In genomic region chr22:46797355-46797754, GRCh38 we compare ENCODE assay signal across 11 cellular contexts. TPM values are rescaled to one million over a fixed set of nuclear protein-coding genes. Genes with fewer than 3 reads are reported as not detected.
DNase-seq lines count a peak whose midpoint lies in the region; ATAC-seq and TF ChIP-seq lines count a peak whose summit lies in the region.
"Had no signal": no experiment of that assay in that cellular context is flagged by ENCODE, and none has a peak within 500 bp of the region (broad histone marks: within the 10 kb centered on the region; RNA-seq: fewer than 3 reads in every experiment).

No MANE protein-coding gene starts in this region.

- H3K27ac Mint-ChIP-seq in activated naive CD8-positive, alpha-beta T cell treated with anti-CD3 and anti-CD28 coated beads for 36 hours: peak overlapping the region; percentile 38
- H3K27ac Mint-ChIP-seq in activated CD4-positive, alpha-beta memory T cell treated with anti-CD3 and anti-CD28 coated beads, Interleukin-2, amount 10 ng/mL, durations not matched to agents 7 days and 5 days: no peak overlapping the region

- H3K4me1 Mint-ChIP-seq in activated naive CD8-positive, alpha-beta T cell treated with anti-CD3 and anti-CD28 coated beads for 36 hours: peaks cover 7% of the 10 kb centered on the region
- peaks cover 16% of the 10 kb centered on the region for H3K4me1 Mint-ChIP-seq in activated CD4-positive, alpha-beta memory T cell treated with anti-CD3 and anti-CD28 coated beads, Interleukin-2, amount 10 ng/mL, durations not matched to agents 7 days and 5 days

- TF ChIP-seq CTCF in AG09309 (IDR thresholded peaks at IDR 0.05; ENCODE audit: control insufficient read depth, insufficient read depth, low read depth, low read length, missing control alignments) (peak; percentile 22), HEK293 (tag by site-specific recombination; IDR thresholded peaks at IDR 0.05) (peak; percentile 46; the same call in 1 of the 2 replicates)

- no peak overlapping the region for H3K27ac ChIP-seq in HEK293 (ENCODE audit: extremely low read depth, low read depth, low read length)
- H3K27ac ChIP-seq: uterus had no signal

- H3K9me3 Mint-ChIP-seq in activated naive CD8-positive, alpha-beta T cell treated with anti-CD3 and anti-CD28 coated beads for 36 hours: no peaks in the 10 kb centered on the region
- no peaks in the 10 kb centered on the region for H3K9me3 Mint-ChIP-seq in activated CD4-positive, alpha-beta memory T cell treated with anti-CD3 and anti-CD28 coated beads, Interleukin-2, amount 10 ng/mL, durations not matched to agents 7 days and 5 days

- 0 out of 2 replicates have a peak, but pooled peaks cover 2% of the 10 kb centered on the region for H3K4me1 ChIP-seq in HEK293 (ENCODE audit: control insufficient read depth, insufficient read depth, low read length)
- H3K4me1 ChIP-seq: uterus had no signal

- H3K4me3 Mint-ChIP-seq in activated naive CD8-positive, alpha-beta T cell treated with anti-CD3 and anti-CD28 coated beads for 36 hours: no peak overlapping the region
- H3K4me3 Mint-ChIP-seq in activated CD4-positive, alpha-beta memory T cell treated with anti-CD3 and anti-CD28 coated beads, Interleukin-2, amount 10 ng/mL, durations not matched to agents 7 days and 5 days: no peak overlapping the region

- POLR2A ChIA-PET in HEK293 (lab: Yijun Ruan, JAX): no interaction called here
- POLR2A ChIA-PET in activated CD4-positive, alpha-beta memory T cell treated with anti-CD3 and anti-CD28 coated beads, Interleukin-2, amount 10 ng/mL, durations not matched to agents 7 days and 5 days (lab: Charles Lee): no interaction called here

- CTCF ChIA-PET in HEK293 (lab: Yijun Ruan, JAX): interaction anchor here (0.7 to 8.5 kb wide), 6 partner anchors 17 to 456 kb away, joined by 3 to 223 read pairs (median 9); partner anchors contain the start of gene TBC1D22A
- CTCF ChIA-PET in activated CD4-positive, alpha-beta memory T cell treated with anti-CD3 and anti-CD28 coated beads, Interleukin-2, amount 10 ng/mL, durations not matched to agents 7 days and 5 days (lab: Charles Lee): no interaction called here

- no peaks in the 10 kb centered on the region for H3K9me3 ChIP-seq in HEK293 (ENCODE audit: control insufficient read depth, insufficient read depth, low read depth, low read length)
- H3K9me3 ChIP-seq: uterus had no signal

- H3K27me3 Mint-ChIP-seq in activated naive CD8-positive, alpha-beta T cell treated with anti-CD3 and anti-CD28 coated beads for 36 hours: no peaks in the 10 kb centered on the region
- no peaks in the 10 kb centered on the region for H3K27me3 Mint-ChIP-seq in activated CD4-positive, alpha-beta memory T cell treated with anti-CD3 and anti-CD28 coated beads, Interleukin-2, amount 10 ng/mL, durations not matched to agents 7 days and 5 days

- DNase-seq in AG09309 (ENCODE audit: low read depth) (no peak), iris pigment epithelial cell (ENCODE audit: low read depth) (peak; percentile 55), NCI-H1417 treated with DMSO at 0.1 percent for 48 hours (lab: John Stamatoyannopoulos, UW) (no peak)
- DNase-seq in activated naive CD8-positive, alpha-beta T cell treated with anti-CD3 and anti-CD28 coated beads for 36 hours: no peak
- DNase-seq in activated CD4-positive, alpha-beta memory T cell treated with anti-CD3 and anti-CD28 coated beads, Interleukin-2, amount 10 ng/mL, durations not matched to agents 7 days and 5 days: no peak
- no peak for DNase-seq in stimulated activated CD4-positive, alpha-beta T cell treated with anti-CD3 and anti-CD28 coated beads, Interleukin-2, amount 100 ng/mL, for 48 hours
- DNase-seq: hippocampal formation, NCI-H2081 treated with DMSO at 0.1 percent for 48 hours, uterus had no signal

- peaks cover 37% of the 10 kb centered on the region for H3K36me3 Mint-ChIP-seq in activated naive CD8-positive, alpha-beta T cell treated with anti-CD3 and anti-CD28 coated beads for 36 hours
- H3K36me3 Mint-ChIP-seq in activated CD4-positive, alpha-beta memory T cell treated with anti-CD3 and anti-CD28 coated beads, Interleukin-2, amount 10 ng/mL, durations not matched to agents 7 days and 5 days (ENCODE audit: low read depth): peaks cover 57% of the 10 kb centered on the region

- no peak for ATAC-seq in GM19324 (IDR thresholded peaks at IDR 0.05; ENCODE audit: low FRiP score, unreplicated experiment)

- peaks cover 0 to 77% of the 10 kb centered on the region in 2 experiments; a peak in 1 of 3 replicates for H3K36me3 ChIP-seq in HEK293 (ENCODE audit: control insufficient read depth in 2 of 2, insufficient read depth in 1 of 2, low read length in 2 of 2)
- H3K36me3 ChIP-seq: uterus had no signal

- H3K4me3 ChIP-seq in AG09309 (ENCODE audit: control insufficient read depth, low read depth, low read length): no peak overlapping the region
- no peak overlapping the region for H3K4me3 ChIP-seq in HEK293 (ENCODE audit: low read depth, low read length)
- H3K4me3 ChIP-seq: uterus had no signal

TF ChIP-seq in HEK293, 187 proteins besides CTCF, POLR2A, EP300 and RAD21:
- no peak for TF ChIP-seq ZSCAN16 (tag by site-specific recombination; IDR thresholded peaks at IDR 0.05)
- TF ChIP-seq ZBTB17 (tag by site-specific recombination; IDR thresholded peaks at IDR 0.05): no peak
- no peak for TF ChIP-seq ZNF785 (tag by site-specific recombination; IDR thresholded peaks at IDR 0.05)
- TF ChIP-seq ZNF830 (tag by site-specific recombination; IDR thresholded peaks at IDR 0.05; ENCODE audit: low read depth): no peak
- TF ChIP-seq ZBTB7A (tag by site-specific recombination; IDR thresholded peaks at IDR 0.05; ENCODE audit: low read depth): no peak
- no peak for TF ChIP-seq ZNF776 (tag by site-specific recombination; IDR thresholded peaks at IDR 0.05; ENCODE audit: borderline replicate concordance)
- TF ChIP-seq KLF17 (tag by site-specific recombination; IDR thresholded peaks at IDR 0.05): no peak
- TF ChIP-seq, protein P1, sequence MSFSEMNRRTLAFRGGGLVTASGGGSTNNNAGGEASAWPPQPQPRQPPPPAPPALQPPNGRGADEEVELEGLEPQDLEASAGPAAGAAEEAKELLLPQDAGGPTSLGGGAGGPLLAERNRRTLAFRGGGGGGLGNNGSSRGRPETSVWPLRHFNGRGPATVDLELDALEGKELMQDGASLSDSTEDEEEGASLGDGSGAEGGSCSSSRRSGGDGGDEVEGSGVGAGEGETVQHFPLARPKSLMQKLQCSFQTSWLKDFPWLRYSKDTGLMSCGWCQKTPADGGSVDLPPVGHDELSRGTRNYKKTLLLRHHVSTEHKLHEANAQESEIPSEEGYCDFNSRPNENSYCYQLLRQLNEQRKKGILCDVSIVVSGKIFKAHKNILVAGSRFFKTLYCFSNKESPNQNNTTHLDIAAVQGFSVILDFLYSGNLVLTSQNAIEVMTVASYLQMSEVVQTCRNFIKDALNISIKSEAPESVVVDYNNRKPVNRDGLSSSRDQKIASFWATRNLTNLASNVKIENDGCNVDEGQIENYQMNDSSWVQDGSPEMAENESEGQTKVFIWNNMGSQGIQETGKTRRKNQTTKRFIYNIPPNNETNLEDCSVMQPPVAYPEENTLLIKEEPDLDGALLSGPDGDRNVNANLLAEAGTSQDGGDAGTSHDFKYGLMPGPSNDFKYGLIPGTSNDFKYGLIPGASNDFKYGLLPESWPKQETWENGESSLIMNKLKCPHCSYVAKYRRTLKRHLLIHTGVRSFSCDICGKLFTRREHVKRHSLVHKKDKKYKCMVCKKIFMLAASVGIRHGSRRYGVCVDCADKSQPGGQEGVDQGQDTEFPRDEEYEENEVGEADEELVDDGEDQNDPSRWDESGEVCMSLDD (tag by site-specific recombination; IDR thresholded peaks at IDR 0.05): no peak
- no peak for TF ChIP-seq ZNF621 (tag by site-specific recombination; IDR thresholded peaks at IDR 0.05)
- TF ChIP-seq, protein P2, sequence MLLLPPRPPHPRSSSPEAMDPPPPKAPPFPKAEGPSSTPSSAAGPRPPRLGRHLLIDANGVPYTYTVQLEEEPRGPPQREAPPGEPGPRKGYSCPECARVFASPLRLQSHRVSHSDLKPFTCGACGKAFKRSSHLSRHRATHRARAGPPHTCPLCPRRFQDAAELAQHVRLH (tag by site-specific recombination; IDR thresholded peaks at IDR 0.05): no peak
- no peak for TF ChIP-seq ZBTB20 (tag by site-specific recombination; IDR thresholded peaks at IDR 0.05)

RNA-seq across cellular contexts. Expression of gene TBC1D22A, which starts 34.9 kb away (rescaled TPM):
- 10 to 100 TPM; 42.1 to 42.4 TPM for total RNA-seq in activated naive CD8-positive, alpha-beta T cell treated with anti-CD3 and anti-CD28 coated beads for 36 hours
- 10 to 100 TPM; 38.5 to 41.0 TPM for total RNA-seq in activated CD4-positive, alpha-beta memory T cell treated with anti-CD3 and anti-CD28 coated beads, Interleukin-2, amount 10 ng/mL, durations not matched to agents 7 days and 5 days

RNA-seq across cellular contexts. Expression of gene CERK, which starts 59.3 kb away (rescaled TPM):
- total RNA-seq in activated naive CD8-positive, alpha-beta T cell treated with anti-CD3 and anti-CD28 coated beads for 36 hours: 10 to 100 TPM; 38.1 to 41.3 TPM
- 10 to 100 TPM; 68.7 to 73.4 TPM for total RNA-seq in activated CD4-positive, alpha-beta memory T cell treated with anti-CD3 and anti-CD28 coated beads, Interleukin-2, amount 10 ng/mL, durations not matched to agents 7 days and 5 days
